Comparison of ENCODE assay signal across 20 cellular contexts in genomic region chr1:247748041-247748440, GRCh38. TPM values are rescaled to one million over a fixed set of nuclear protein-coding genes. Genes with fewer than 3 reads are reported as not detected.
A peak's percentile ranks its signal among the peaks of the same experiment; 100 is the strongest.
DNase-seq lines count a peak whose midpoint lies in the region; ATAC-seq and TF ChIP-seq lines count a peak whose summit lies in the region.
"Had no signal": no experiment of that assay in that cellular context is flagged by ENCODE, and none has a peak within 500 bp of the region (broad histone marks: within the 10 kb centered on the region; RNA-seq: fewer than 3 reads in every experiment).

OR14A2 (minus strand) TSS chr1:247748141.

- no peak within 1 kb of the TSS for H2BK12ac ChIP-seq in mesenchymal stem cell (ENCODE audit: low read length in 2 of 2)

- H2AFZ ChIP-seq in SK-N-SH (ENCODE audit: low read depth) (peak within 1 kb of the TSS; percentile 11; the same call in 1 of the 2 replicates), mesenchymal stem cell (ENCODE audit: low read depth, low read length) (no peak within 1 kb of the TSS)

- no peak within 1 kb of the TSS for H2BK120ac ChIP-seq in mesenchymal stem cell (ENCODE audit: low read depth, low read length)

- H3K9me2 ChIP-seq in SK-N-SH = no peaks in the 10 kb centered on the region

- TF ChIP-seq RAD21 in SK-N-SH (IDR thresholded peaks at IDR 0.05; ENCODE audit: low read length) = no peak

- H3K27me3 ChIP-seq in SK-N-SH (ENCODE audit: insufficient read depth) (no peaks in the 10 kb centered on the region), SJSA1 (replicated peaks) (no peaks in the 10 kb centered on the region), mesenchymal stem cell (ENCODE audit: control insufficient read depth in 1 of 2, insufficient read depth in 1 of 2, low read length in 2 of 2) (no peaks in the 10 kb centered on the region), HAP-1 (ENCODE audit: low read depth) (no peaks in the 10 kb centered on the region), transverse colon (no peaks in the 10 kb centered on the region)

- in situ Hi-C loops in HAP-1 (cut with MboI; ENCODE audit: low sequenced_read_pairs) = no loop called here
- in situ Hi-C loops in transverse colon (cut with MboI; ENCODE audit: low pct_ligation_motif_present in 1 of 4, low pct_unique_long_range_greater_than_20kb in 1 of 4, low sequenced_read_pairs in 3 of 4) = no loop called here

- H2AK5ac ChIP-seq in mesenchymal stem cell (ENCODE audit: low read length, severe bottlenecking) = no peak within 1 kb of the TSS

- no peaks in the 10 kb centered on the region for H3K79me2 ChIP-seq in SK-N-SH (ENCODE audit: insufficient read depth)

- peak within 1 kb of the TSS in 1 of 2 experiments; percentile 53; a peak in 2 of 4 replicates for H3K27ac ChIP-seq in SK-N-SH (ENCODE audit: low read depth in 2 of 2, low read length in 1 of 2)
- H3K27ac ChIP-seq in SJSA1 = peak within 1 kb of the TSS; percentile 71
- H3K27ac ChIP-seq in mesenchymal stem cell (ENCODE audit: low read length, poor library complexity, severe bottlenecking) = peak within 1 kb of the TSS; percentile 79
- H3K27ac ChIP-seq in transverse colon = no peak within 1 kb of the TSS
- H3K27ac ChIP-seq: 22Rv1, A549, C4-2B had no signal

- no peak within 1 kb of the TSS for H2BK15ac ChIP-seq in mesenchymal stem cell (ENCODE audit: low read depth, poor library complexity, severe bottlenecking)

- no peak within 1 kb of the TSS for H3K18ac ChIP-seq in mesenchymal stem cell (ENCODE audit: low read depth in 1 of 2, low read length in 2 of 2)

- H2BK5ac ChIP-seq in mesenchymal stem cell (ENCODE audit: low read depth, low read length, poor library complexity, severe bottlenecking) = no peak within 1 kb of the TSS

- 4% methylated on average over 2 of the region's 2 CpGs for WGBS in SK-N-SH (ENCODE audit: low lambda C conversion rate)
- WGBS in mesenchymal stem cell = 100% methylated on average over 1 of the region's 2 CpGs
- WGBS in transverse colon (ENCODE audit: low coverage in 1 of 2), 2 donors = 88 to 89% methylated on average over 2 of the region's 2 CpGs

- no peak within 1 kb of the TSS for H4K8ac ChIP-seq in mesenchymal stem cell (ENCODE audit: low read length)

- TF ChIP-seq EP300 in SK-N-SH (IDR thresholded peaks at IDR 0.05; ENCODE audit: borderline replicate concordance in 1 of 2, low read depth in 1 of 2, low read length in 1 of 2) (no peak), transverse colon (IDR thresholded peaks at IDR 0.05; ENCODE audit: low read depth) (no peak)

- H3K23ac ChIP-seq in mesenchymal stem cell (ENCODE audit: low read length in 2 of 2) = no peak within 1 kb of the TSS

- intact Hi-C loops in transverse colon (cut with DNase I; ENCODE audit: low total_unique reads) = no loop called here

- H3K14ac ChIP-seq in mesenchymal stem cell (ENCODE audit: low read length in 2 of 2) = no peak within 1 kb of the TSS

- H3K4me1 ChIP-seq in SK-N-SH (ENCODE audit: control insufficient read depth in 1 of 2, insufficient read depth in 2 of 2, low read depth in 1 of 2, low read length in 1 of 2) (no peaks in the 10 kb centered on the region), SJSA1 (replicated peaks) (peaks cover 5% of the 10 kb centered on the region; the same call in 1 of the 2 replicates), mesenchymal stem cell (ENCODE audit: control insufficient read depth, insufficient read depth, low read depth, low read length) (peaks cover 2% of the 10 kb centered on the region), HAP-1 (no peaks in the 10 kb centered on the region), transverse colon (no peaks in the 10 kb centered on the region)
- H3K4me1 ChIP-seq: A549, Caco-2 had no signal

- H4K20me1 ChIP-seq in SK-N-SH (ENCODE audit: insufficient read depth) = no peaks in the 10 kb centered on the region

- ATAC-seq in SK-N-SH treated with all-trans-retinoic acid at 6 μM for 48 hours = no peak
- ATAC-seq: A549, K562 had no signal

- H3K9me3 ChIP-seq in SK-N-SH = no peaks in the 10 kb centered on the region
- H3K9me3 ChIP-seq in SJSA1 (replicated peaks) = peaks cover 13% of the 10 kb centered on the region; the same call in 1 of the 2 replicates
- H3K9me3 ChIP-seq in mesenchymal stem cell (ENCODE audit: control insufficient read depth, low read length) = peaks cover 47% of the 10 kb centered on the region
- H3K9me3 ChIP-seq in HAP-1 = no peaks in the 10 kb centered on the region
- H3K9me3 ChIP-seq in transverse colon = no peaks in the 10 kb centered on the region
- H3K9me3 ChIP-seq: Caco-2 had no signal

- H3K4me2 ChIP-seq in SK-N-SH (no peak within 1 kb of the TSS), mesenchymal stem cell (ENCODE audit: low read length, poor library complexity, severe bottlenecking) (no peak within 1 kb of the TSS)
- H3K4me2 ChIP-seq: A549 had no signal

- H3K4me3 ChIP-seq in SK-N-SH (ENCODE audit: low read depth in 2 of 2, low read length in 1 of 2) (no peak within 1 kb of the TSS), SJSA1 (no peak within 1 kb of the TSS), mesenchymal stem cell (ENCODE audit: insufficient read depth in 1 of 2, low read depth in 1 of 2, low read length in 2 of 2) (no peak within 1 kb of the TSS), HAP-1 (no peak within 1 kb of the TSS), transverse colon (no peak within 1 kb of the TSS)
- H3K4me3 ChIP-seq: A549, K562 had no signal

- no peak for TF ChIP-seq POLR2A in transverse colon (IDR thresholded peaks at IDR 0.05)

- H3K9ac ChIP-seq in SK-N-SH (no peak within 1 kb of the TSS), mesenchymal stem cell (ENCODE audit: low read length) (no peak within 1 kb of the TSS)

- H4K91ac ChIP-seq in mesenchymal stem cell (ENCODE audit: low read length) = no peak within 1 kb of the TSS

- H3K36me3 ChIP-seq in SK-N-SH (replicated peaks in 1 of 2; ENCODE audit: control insufficient read depth in 1 of 2, insufficient read depth in 2 of 2, low read length in 1 of 2) (no peaks in the 10 kb centered on the region), SJSA1 (no peaks in the 10 kb centered on the region), mesenchymal stem cell (ENCODE audit: control insufficient read depth in 1 of 2, insufficient read depth in 2 of 2, low read depth in 1 of 2, low read length in 2 of 2) (no peaks in the 10 kb centered on the region), HAP-1 (replicated peaks) (no peaks in the 10 kb centered on the region), transverse colon (no peaks in the 10 kb centered on the region)

- POLR2A ChIA-PET in SK-N-SH (lab: Yijun Ruan, JAX) = no interaction called here

- DNase-seq in SK-N-SH (no peak), SJSA1 (ENCODE audit: low read depth in 1 of 2, low spot score in 2 of 2) (no peak), mesenchymal stem cell (no peak), HAP-1 (ENCODE audit: low spot score in 2 of 2) (no peak), NCI-H524 (lab: John Stamatoyannopoulos, UW) (no peak), transverse colon (no peak)
- DNase-seq: AML-193; Caco-2; CD4-positive, alpha-beta T cell; GDM1; H9 had no signal

- TF ChIP-seq CTCF in SK-N-SH (IDR thresholded peaks at IDR 0.05) (no peak), transverse colon (IDR thresholded peaks at IDR 0.05) (no peak)

- peaks cover 8% of the 10 kb centered on the region for H3F3A ChIP-seq in SK-N-SH (replicated peaks; ENCODE audit: insufficient read depth)

- H3K4ac ChIP-seq in mesenchymal stem cell (ENCODE audit: low read depth in 1 of 2, low read length in 2 of 2) = no peak within 1 kb of the TSS

- H3K79me1 ChIP-seq in mesenchymal stem cell (replicated peaks; ENCODE audit: low read length, poor library complexity, severe bottlenecking) = no peaks in the 10 kb centered on the region

- CTCF ChIA-PET in SK-N-SH (lab: Yijun Ruan, JAX) = no interaction called here

TF ChIP-seq in SK-N-SH, 30 proteins besides CTCF, POLR2A, EP300 and RAD21 (continues in another document):
- TF ChIP-seq RCOR1 (IDR thresholded peaks at IDR 0.05; ENCODE audit: low read length) = no peak
- TF ChIP-seq FOSL2 (IDR thresholded peaks at IDR 0.05; ENCODE audit: borderline replicate concordance, low read depth) = no peak
- TF ChIP-seq NFIC (IDR thresholded peaks at IDR 0.05; ENCODE audit: borderline replicate concordance) = no peak
- TF ChIP-seq TAF1 (IDR thresholded peaks at IDR 0.05; ENCODE audit: borderline replicate concordance, low read depth, low read length) = no peak
- no peak for TF ChIP-seq JUND (IDR thresholded peaks at IDR 0.05)
- no peak for TF ChIP-seq CHD2 (IDR thresholded peaks at IDR 0.05; ENCODE audit: low read length, partially characterized antibody)
- TF ChIP-seq GABPA (IDR thresholded peaks at IDR 0.05; ENCODE audit: low read depth) = no peak
- no peak for TF ChIP-seq USF1 (IDR thresholded peaks at IDR 0.05; ENCODE audit: borderline replicate concordance, low read depth)

TF ChIP-seq in SK-N-SH treated with all-trans-retinoic acid at 6 μM for 48 hours, 23 proteins besides CTCF, POLR2A, EP300 and RAD21 (continues in another document):
- TF ChIP-seq TSHZ2 (CRISPR knock-in tag; IDR thresholded peaks at IDR 0.05) = no peak
- no peak for TF ChIP-seq ESRRG (CRISPR knock-in tag; IDR thresholded peaks at IDR 0.05)
- TF ChIP-seq PPARA (CRISPR knock-in tag; IDR thresholded peaks at IDR 0.05; ENCODE audit: borderline replicate concordance) = no peak

RNA-seq across cellular contexts. Expression of gene OR14A2, which starts in this region (rescaled TPM):
- not detected in 2 replicates for polyA plus RNA-seq in SK-N-SH (2012; rRNA removed)
- not detected in 2 replicates for polyA plus RNA-seq in SK-N-SH (2012; cell fraction: cytosol; rRNA removed)
- not detected in 2 replicates for polyA plus RNA-seq in SK-N-SH (2012; cell fraction: nucleus; rRNA removed)
- not detected in 2 replicates for total RNA-seq in SJSA1 (2014; rRNA removed; shearing (Covaris generic))
- polyA plus RNA-seq in mesenchymal stem cell (2013, experiment 1 of 2) = not detected
- not detected for polyA plus RNA-seq in mesenchymal stem cell (2013, experiment 2 of 2)
- total RNA-seq in transverse colon = not detected
- total RNA-seq: Caco-2; CD4-positive, alpha-beta T cell; Daoy; H1; H9; HT-29; K562 had no signal
- polyA plus RNA-seq: A549, BJ, H1, K562 had no signal

Comparison
In these comparisons a context has a peak if more than half of its experiments do, and no peak if none do; other contexts are left out.
1. H3K27ac ChIP-seq: peak in SJSA1 (single experiment) and mesenchymal stem cell (single experiment); none in transverse colon (0 of 4).